18 cellular contexts compared by ENCODE assay signal in genomic region chrX:10032147-10032546, GRCh38.
DNase-seq lines count a peak whose midpoint lies in the region; ATAC-seq and TF ChIP-seq lines count a peak whose summit lies in the region.
"Had no signal": no experiment of that assay in that cellular context is flagged by ENCODE, and none has a peak within 500 bp of the region (broad histone marks: within the 10 kb centered on the region; RNA-seq: fewer than 3 reads in every experiment).

No MANE protein-coding gene starts in this region.

- H2AK5ac ChIP-seq in IMR-90 (ENCODE audit: low read depth, low read length): no peak overlapping the region
- H2AK5ac ChIP-seq in neuronal stem cell (ENCODE audit: low read depth, low read length): no peak overlapping the region

- H3K9me1 ChIP-seq in IMR-90 (ENCODE audit: insufficient read depth, low read length): peaks cover 5% of the 10 kb centered on the region

- BruUV-seq in IMR-90 (replicated peaks; lab: Mats Ljungman, UMichigan): no TSS peak

- peak overlapping the region; percentile 21; the same call in 1 of the 2 replicates for H3K27ac ChIP-seq in C4-2B
- H3K27ac ChIP-seq in IMR-90 (ENCODE audit: insufficient read depth, low read length): no peak overlapping the region
- no peak overlapping the region for H3K27ac ChIP-seq in neuronal stem cell (replicated peaks; ENCODE audit: low read length)
- H3K27ac ChIP-seq: Peyer's patch, psoas muscle, SK-N-MC had no signal

- H3K36me3 ChIP-seq in IMR-90 (ENCODE audit: control insufficient read depth, insufficient read depth, low read length) (no peaks in the 10 kb centered on the region), neuronal stem cell (replicated peaks in 1 of 2; ENCODE audit: control insufficient read depth in 2 of 2, insufficient read depth in 2 of 2, low read length in 2 of 2) (peaks cover 0 to 2% of the 10 kb centered on the region in 2 donors)
- H3K36me3 ChIP-seq: Peyer's patch had no signal

- H2AK9ac ChIP-seq in IMR-90 (replicated peaks; ENCODE audit: low read depth, low read length, poor library complexity): no peak overlapping the region

- 50% methylated on average over 1 of the region's 4 CpGs; no CpG with 5 or more reads in 1 of the 2 experiments for WGBS in IMR-90 (ENCODE audit: extremely low coverage in 2 of 2, insufficient read length in 1 of 2), 2 experiments
- no CpG with 5 or more reads among the region's 4 CpGs for WGBS in neuronal stem cell (ENCODE audit: extremely low coverage in 2 of 2, insufficient read length in 2 of 2, insufficient replicate concordance in 1 of 2), 2 donors

- H2BK5ac ChIP-seq in IMR-90 (ENCODE audit: low read depth, low read length, poor library complexity, severe bottlenecking): no peak overlapping the region
- peak overlapping the region; percentile 39 for H2BK5ac ChIP-seq in neuronal stem cell (ENCODE audit: low read length)

- no peak overlapping the region for H3K23ac ChIP-seq in IMR-90 (ENCODE audit: low read depth, low read length)
- H3K23ac ChIP-seq in neuronal stem cell (ENCODE audit: low read depth, low read length, poor library complexity): no peak overlapping the region

- H3K4me2 ChIP-seq in IMR-90 (ENCODE audit: low read depth, low read length) (no peak overlapping the region), neuronal stem cell (ENCODE audit: insufficient read depth, low read length, poor library complexity, severe bottlenecking) (no peak overlapping the region)

- H2BK20ac ChIP-seq in IMR-90 (ENCODE audit: low read depth, low read length): no peak overlapping the region

- no peak overlapping the region for H3K4me3 ChIP-seq in IMR-90 (ENCODE audit: insufficient read depth, low read depth, low read length)
- H3K4me3 ChIP-seq in neuronal stem cell (ENCODE audit: low read length in 2 of 2): no peak overlapping the region
- H3K4me3 ChIP-seq: Peyer's patch, psoas muscle, SK-N-MC had no signal

- ATAC-seq in IMR-90 (ENCODE audit: low read depth): no peak
- ATAC-seq in HG03442 (IDR thresholded peaks at IDR 0.05; ENCODE audit: unreplicated experiment): no peak
- ATAC-seq: activated CD8-positive, alpha-beta memory T cell treated with anti-CD3 and anti-CD28 coated beads, Interleukin-2, amount 10 ng/mL, durations not matched to agents 7 days and 5 days; psoas muscle had no signal

- H3K79me1 ChIP-seq in IMR-90 (ENCODE audit: low read depth in 1 of 2, low read length in 2 of 2) (peaks cover 9 to 57% of the 10 kb centered on the region in 2 experiments), neuronal stem cell (ENCODE audit: low read depth, low read length) (peaks cover 9% of the 10 kb centered on the region)

- TF ChIP-seq CTCF in C4-2B (conservative IDR thresholded peaks at IDR 0.05) (no peak), IMR-90 (conservative IDR thresholded peaks at IDR 0.05; ENCODE audit: low read depth, low read length) (no peak)

- H4K5ac ChIP-seq in IMR-90 (ENCODE audit: low read depth, low read length): no peak overlapping the region

- peaks cover 22% of the 10 kb centered on the region for H4K20me1 ChIP-seq in IMR-90 (ENCODE audit: insufficient read depth, low read length)

- peaks cover 11% of the 10 kb centered on the region for H3K4me1 ChIP-seq in IMR-90 (ENCODE audit: control insufficient read depth, insufficient read depth, low read length)
- no peaks in the 10 kb centered on the region for H3K4me1 ChIP-seq in neuronal stem cell (ENCODE audit: control insufficient read depth in 2 of 2, insufficient read depth in 1 of 2, low read depth in 1 of 2, low read length in 2 of 2)
- H3K4me1 ChIP-seq: Peyer's patch, psoas muscle had no signal

- peaks cover 17% of the 10 kb centered on the region for H3K4me1 Mint-ChIP-seq in dendritic cell treated with granulocyte-macrophage colony-stimulating factor and Interleukin-4, amounts not matched to agents 40 ng/mL and 50 ng/mL, for 4 days (ENCODE audit: low read depth)

- H3K9ac ChIP-seq in IMR-90 (ENCODE audit: low read depth, low read length): no peak overlapping the region
- no peak overlapping the region for H3K9ac ChIP-seq in neuronal stem cell (ENCODE audit: low read depth, low read length, poor library complexity)

- no peak overlapping the region for H3K4me3 Mint-ChIP-seq in dendritic cell treated with granulocyte-macrophage colony-stimulating factor and Interleukin-4, amounts not matched to agents 40 ng/mL and 50 ng/mL, for 4 days
- H3K4me3 Mint-ChIP-seq: activated CD8-positive, alpha-beta memory T cell treated with anti-CD3 and anti-CD28 coated beads, Interleukin-2, amount 10 ng/mL, durations not matched to agents 7 days and 5 days had no signal

- H3K27me3 ChIP-seq in IMR-90 (ENCODE audit: control insufficient read depth, insufficient read depth, low read length): no peaks in the 10 kb centered on the region
- no peaks in the 10 kb centered on the region for H3K27me3 ChIP-seq in neuronal stem cell (ENCODE audit: control insufficient read depth in 3 of 3, insufficient read depth in 3 of 3, low read depth in 1 of 3, low read length in 3 of 3)
- H3K27me3 ChIP-seq: Peyer's patch had no signal

- H3K9me3 Mint-ChIP-seq in dendritic cell treated with granulocyte-macrophage colony-stimulating factor and Interleukin-4, amounts not matched to agents 40 ng/mL and 50 ng/mL, for 4 days: no peaks in the 10 kb centered on the region
- H3K9me3 Mint-ChIP-seq: activated T-helper 2 cell treated with anti-CD3 and anti-CD28 coated beads, Interferon-gamma antibody, Interleukin-2, Interleukin-4, amounts not matched to agents 10 μg/mL and 5 μg/mL and 100 μg/mL, durations not matched to agents 14 hours and 24 hours and 36 hours had no signal

- H4K8ac ChIP-seq in IMR-90 (ENCODE audit: low read depth in 2 of 2, low read length in 2 of 2) (no peak overlapping the region), neuronal stem cell (ENCODE audit: low read depth, low read length) (no peak overlapping the region)

- H2BK120ac ChIP-seq in IMR-90 (ENCODE audit: low read depth, low read length): peak overlapping the region; percentile 45; the same call in 1 of the 2 replicates
- no peak overlapping the region for H2BK120ac ChIP-seq in neuronal stem cell (ENCODE audit: low read depth, low read length)

- H3K14ac ChIP-seq in IMR-90 (replicated peaks; ENCODE audit: low read depth, low read length) (no peak overlapping the region), neuronal stem cell (ENCODE audit: low read length) (no peak overlapping the region)

- no peak overlapping the region for H4K91ac ChIP-seq in IMR-90 (ENCODE audit: insufficient read depth, low read depth, low read length)
- H4K91ac ChIP-seq in neuronal stem cell (ENCODE audit: low read depth, low read length, poor library complexity): no peak overlapping the region

- peak overlapping the region; percentile 79 for H3K27ac Mint-ChIP-seq in dendritic cell treated with granulocyte-macrophage colony-stimulating factor and Interleukin-4, amounts not matched to agents 40 ng/mL and 50 ng/mL, for 4 days
- H3K27ac Mint-ChIP-seq: activated CD8-positive, alpha-beta memory T cell treated with anti-CD3 and anti-CD28 coated beads, Interleukin-2, amount 10 ng/mL, durations not matched to agents 7 days and 5 days; activated T-helper 2 cell treated with anti-CD3 and anti-CD28 coated beads, Interferon-gamma antibody, Interleukin-2, Interleukin-4, amounts not matched to agents 10 μg/mL and 5 μg/mL and 100 μg/mL, durations not matched to agents 14 hours and 24 hours and 36 hours had no signal

- CTCF ChIA-PET in IMR-90 (lab: Yijun Ruan, JAX): no interaction called here

- dilution Hi-C loops in IMR-90 (cut with HindIII; ENCODE audit: low sequenced_read_pairs, unreplicated experiment): no loop called here

- H3K27me3 Mint-ChIP-seq in dendritic cell treated with granulocyte-macrophage colony-stimulating factor and Interleukin-4, amounts not matched to agents 40 ng/mL and 50 ng/mL, for 4 days: no peaks in the 10 kb centered on the region
- H3K27me3 Mint-ChIP-seq: activated CD8-positive, alpha-beta memory T cell treated with anti-CD3 and anti-CD28 coated beads, Interleukin-2, amount 10 ng/mL, durations not matched to agents 7 days and 5 days had no signal

- intact Hi-C loops in IMR-90 (cut with micrococcal nuclease): no loop called here
- intact Hi-C loops in dendritic cell treated with granulocyte-macrophage colony-stimulating factor and Interleukin-4, amounts not matched to agents 40 ng/mL and 50 ng/mL, for 4 days (cut with micrococcal nuclease): no loop called here

- DNase-seq in IMR-90 (no peak), neuronal stem cell (ENCODE audit: low spot score) (no peak), T-helper 1 cell (no peak), GF-D8 (lab: John Stamatoyannopoulos, UW) (no peak)
- DNase-seq: activated CD8-positive, alpha-beta memory T cell treated with anti-CD3 and anti-CD28 coated beads, Interleukin-2, amount 10 ng/mL, durations not matched to agents 7 days and 5 days; hypothalamus; midbrain; NCI-H1694; NCI-H226; psoas muscle; stimulated activated CD4-positive, alpha-beta T cell treated with anti-CD3 and anti-CD28 coated beads, Interleukin-4, amount 100 ng/mL, for 4 hours; substantia nigra had no signal

- peaks cover 6% of the 10 kb centered on the region for H3K36me3 Mint-ChIP-seq in dendritic cell treated with granulocyte-macrophage colony-stimulating factor and Interleukin-4, amounts not matched to agents 40 ng/mL and 50 ng/mL, for 4 days (ENCODE audit: low read depth)

- H3K56ac ChIP-seq in IMR-90 (ENCODE audit: extremely low read depth, insufficient read depth, low read length): no peak overlapping the region

- POLR2A ChIA-PET in IMR-90 (lab: Charles Lee; ENCODE audit: unreplicated experiment): no interaction called here

- H2AFZ ChIP-seq in IMR-90 (replicated peaks; ENCODE audit: low read length, poor library complexity): peak overlapping the region; percentile 54
- H2AFZ ChIP-seq in neuronal stem cell (ENCODE audit: low read length): no peak overlapping the region

- H3K9me3 ChIP-seq in IMR-90 (ENCODE audit: control insufficient read depth, insufficient read depth, low read length) (no peaks in the 10 kb centered on the region), neuronal stem cell (replicated peaks in 1 of 2; ENCODE audit: control insufficient read depth in 2 of 2, insufficient read depth in 1 of 2, low read depth in 1 of 2, low read length in 2 of 2) (no peaks in the 10 kb centered on the region)
- H3K9me3 ChIP-seq: Peyer's patch had no signal

- TF ChIP-seq POLR2A in IMR-90 (IDR thresholded peaks at IDR 0.05; ENCODE audit: low read depth, low read length): no peak

- H2BK15ac ChIP-seq in IMR-90 (ENCODE audit: low read depth, low read length): no peak overlapping the region; the same call in 2 of the 3 replicates
- no peak overlapping the region for H2BK15ac ChIP-seq in neuronal stem cell (ENCODE audit: low read length)

- H3K18ac ChIP-seq in IMR-90 (ENCODE audit: low read depth, low read length) (0 out of 2 replicates have a peak overlapping the region, but pooled peaks have one; percentile 9), neuronal stem cell (ENCODE audit: low read length) (peak overlapping the region; percentile 28)

- TF ChIP-seq RAD21 in IMR-90 (IDR thresholded peaks at IDR 0.05; ENCODE audit: low read length): no peak

- H2BK12ac ChIP-seq in neuronal stem cell (ENCODE audit: low read length): no peak overlapping the region

- in situ Hi-C loops in IMR-90 (cut with MboI; ENCODE audit: low sequenced_read_pairs): no loop called here

- H3K4ac ChIP-seq in IMR-90 (ENCODE audit: low read depth, low read length) (peak overlapping the region; percentile 35; the same call in 1 of the 2 replicates), neuronal stem cell (ENCODE audit: low read length) (no peak overlapping the region)
